In genomic region chr18:68847219-68847860, GRCh38 we compare ENCODE assay signal across 9 cellular contexts. TPM values are rescaled to one million over a fixed set of nuclear protein-coding genes. Genes with fewer than 3 reads are reported as not detected.
DNase-seq lines count a peak whose midpoint lies in the region; ATAC-seq, FAIRE-seq and TF ChIP-seq lines count a peak whose summit lies in the region.
"Had no signal": no experiment of that assay in that cellular context is flagged by ENCODE, and none has a peak within 500 bp of the region (broad histone marks: within the 10 kb centered on the region; RNA-seq: fewer than 3 reads in every experiment).

No MANE protein-coding gene starts in this region.

- H3K27ac ChIP-seq in thyroid gland: no peak overlapping the region
- H3K27ac ChIP-seq: neutrophil had no signal

- 41 to 43% methylated on average over 3 of the region's 3 CpGs for WGBS in thyroid gland, 2 donors

- H3K36me3 ChIP-seq in thyroid gland: no peaks in the 10 kb centered on the region
- H3K36me3 ChIP-seq: neutrophil had no signal

- ATAC-seq in HG02885 (IDR thresholded peaks at IDR 0.05; ENCODE audit: poor library complexity, unreplicated experiment) (peak; percentile 68), HG03196 (IDR thresholded peaks at IDR 0.05; ENCODE audit: unreplicated experiment) (no peak)
- no peak for ATAC-seq in activated T-helper 17 cell treated with anti-CD3 and anti-CD28 coated beads, Interleukin-2, amount 50 U/mL, for 72 hours (replicated peaks)

- TF ChIP-seq POLR2A in thyroid gland (IDR thresholded peaks at IDR 0.05): no peak

- no peak overlapping the region for H3K27ac Mint-ChIP-seq in activated T-helper 17 cell treated with anti-CD3 and anti-CD28 coated beads, Interleukin-2, amount 50 U/mL, for 72 hours

- H3K4me1 Mint-ChIP-seq in activated T-helper 17 cell treated with anti-CD3 and anti-CD28 coated beads, Interleukin-2, amount 50 U/mL, for 72 hours: no peaks in the 10 kb centered on the region

- no peaks in the 10 kb centered on the region for H3K27me3 Mint-ChIP-seq in activated T-helper 17 cell treated with anti-CD3 and anti-CD28 coated beads, Interleukin-2, amount 50 U/mL, for 72 hours

- H3K9me3 Mint-ChIP-seq in activated T-helper 17 cell treated with anti-CD3 and anti-CD28 coated beads, Interleukin-2, amount 50 U/mL, for 72 hours: no peaks in the 10 kb centered on the region

- no peaks in the 10 kb centered on the region for H3K27me3 ChIP-seq in thyroid gland
- H3K27me3 ChIP-seq: neutrophil had no signal

- FAIRE-seq in RCC 7860 (lab: Jason Lieb, UNC): peak; percentile 41

- TF ChIP-seq CTCF in GM12864 (IDR thresholded peaks at IDR 0.05; ENCODE audit: low read depth, low read length, missing control alignments) (peak; percentile 50), thyroid gland (IDR thresholded peaks at IDR 0.05) (peak in 4 of 6 experiments; percentile 25 to 60 (median 52))

- H3K4me3 ChIP-seq in GM12864 (ENCODE audit: low read depth, low read length): no peak overlapping the region
- H3K4me3 ChIP-seq in thyroid gland (replicated peaks in 1 of 3): no peak overlapping the region

- H3K36me3 Mint-ChIP-seq in activated T-helper 17 cell treated with anti-CD3 and anti-CD28 coated beads, Interleukin-2, amount 50 U/mL, for 72 hours (ENCODE audit: low read depth): no peaks in the 10 kb centered on the region

- no peaks in the 10 kb centered on the region for H3K4me1 ChIP-seq in thyroid gland

- no peak overlapping the region for H3K4me3 Mint-ChIP-seq in activated T-helper 17 cell treated with anti-CD3 and anti-CD28 coated beads, Interleukin-2, amount 50 U/mL, for 72 hours

- H3K9me3 ChIP-seq in thyroid gland: no peaks in the 10 kb centered on the region
- H3K9me3 ChIP-seq: neutrophil had no signal

- intact Hi-C loops in thyroid gland (cut with DNase I): no loop called here
- intact Hi-C loops in head of caudate nucleus (cut with DNase I): loop anchor here (10.0 kb wide), 1 partner anchor 1237 kb away; no protein-coding TSS in a partner anchor

- DNase-seq in GM12864 (ENCODE audit: low read depth): no peak
- DNase-seq in RCC 7860 (ENCODE audit: low spot score): no peak
- peak; percentile 78 for DNase-seq in fibroblast of peridontal ligament (ENCODE audit: extremely low read depth)
- DNase-seq in thyroid gland: no peak
- no peak for DNase-seq in head of caudate nucleus

RNA-seq across cellular contexts. Expression of gene CCDC102B, which starts 49.5 kb away (rescaled TPM):
- total RNA-seq in thyroid gland: 10 to 100 TPM; 12.9 to 17.1 (median 16.2) TPM
- 1 to 10 TPM in 1 of 2 donors, under 1 TPM in 1; 0.89 to 1.8 TPM for total RNA-seq in activated T-helper 17 cell treated with anti-CD3 and anti-CD28 coated beads, Interleukin-2, amount 50 U/mL, for 72 hours

Comparison
In these comparisons a context has a peak if more than half of its experiments do, and no peak if none do; other contexts are left out.
1. RNA of gene CCDC102B, which starts 49.5 kb away (total RNA-seq): 12.9 to 17.1 TPM in thyroid gland; 0.89 to 1.8 TPM in activated T-helper 17 cell treated with anti-CD3 and anti-CD28 coated beads, Interleukin-2, amount 50 U/mL, for 72 hours; every median in the first group is over 4 times any median in the second.